16 cellular contexts compared by ENCODE assay signal in genomic region chr6:132364675-132365074, GRCh38. TPM values are rescaled to one million over a fixed set of nuclear protein-coding genes. Genes with fewer than 3 reads are reported as not detected.
DNase-seq lines count a peak whose midpoint lies in the region; ATAC-seq, FAIRE-seq and TF ChIP-seq lines count a peak whose summit lies in the region.
"Had no signal": no experiment of that assay in that cellular context is flagged by ENCODE, and none has a peak within 500 bp of the region (broad histone marks: within the 10 kb centered on the region; RNA-seq: fewer than 3 reads in every experiment).

No MANE protein-coding gene starts in this region.

- CTCF ChIA-PET in GM12878 (lab: Yijun Ruan, JAX), result interaction anchor here (1.0 to 1.6 kb wide), 3 partner anchors 10 to 120 kb away, joined by 3 to 5 read pairs (median 4); no protein-coding TSS in a partner anchor

- peaks cover 15% of the 10 kb centered on the region for H3K27me3 Mint-ChIP-seq in activated T-cell treated with anti-CD3 and anti-CD28 coated beads, Interleukin-2, amount 50 U/mL, for 4 hours (ENCODE audit: low read depth)

- H3K4me3 Mint-ChIP-seq in activated T-cell treated with anti-CD3 and anti-CD28 coated beads, Interleukin-2, amount 50 U/mL, for 4 hours, result no peak overlapping the region
- H3K4me3 Mint-ChIP-seq: CD14-positive monocyte had no signal

- H3K9me3 ChIP-seq in OCI-LY1 (ENCODE audit: low read length) (no peaks in the 10 kb centered on the region), GM12878 (replicated peaks; ENCODE audit: control insufficient read depth, insufficient read depth, low read length) (no peaks in the 10 kb centered on the region; the same call in 2 of the 3 replicates), smooth muscle cell (replicated peaks; ENCODE audit: low read depth) (no peaks in the 10 kb centered on the region)

- intact Hi-C loops in GM12878 (cut with micrococcal nuclease; ENCODE audit: unreplicated experiment), result loop anchor here (1.0 to 5.0 kb wide), 4 partner anchors 38 to 118 kb away; partner anchors contain the start of gene MOXD1

- peak overlapping the region; percentile 73 for H3K27ac ChIP-seq in OCI-LY1 (ENCODE audit: low read depth, low read length, poor library complexity, severe bottlenecking)
- no peak overlapping the region for H3K27ac ChIP-seq in GM12878 (ENCODE audit: control insufficient read depth, insufficient read depth)
- H3K27ac ChIP-seq in smooth muscle cell (ENCODE audit: low read depth), result peak overlapping the region; percentile 43

- SMC1A ChIA-PET in GM12878 (lab: Charles Lee; ENCODE audit: uncharacterized antibody, unreplicated experiment), result interaction anchor here (1.0 to 3.1 kb wide), 5 partner anchors 9 to 91 kb away, joined by 3 to 9 read pairs (median 5); no protein-coding TSS in a partner anchor

- no peaks in the 10 kb centered on the region for H3K79me2 ChIP-seq in OCI-LY1 (ENCODE audit: insufficient read depth, low read length)
- no peaks in the 10 kb centered on the region for H3K79me2 ChIP-seq in GM12878 (ENCODE audit: control insufficient read depth, insufficient read depth, low read length)
- no peaks in the 10 kb centered on the region for H3K79me2 ChIP-seq in smooth muscle cell (ENCODE audit: low read depth)

- TF ChIP-seq EP300 in GM12878 (IDR thresholded peaks at IDR 0.05; ENCODE audit: borderline replicate concordance in 1 of 2, control insufficient read depth in 1 of 2, low read depth in 2 of 2, low read length in 2 of 2), result no peak

- H3K4me3 ChIP-seq in OCI-LY1 (ENCODE audit: low read depth, low read length, poor library complexity, severe bottlenecking) (no peak overlapping the region), GM12878 (no peak overlapping the region), smooth muscle cell (no peak overlapping the region)

- H3K4me1 Mint-ChIP-seq in activated T-cell treated with anti-CD3 and anti-CD28 coated beads, Interleukin-2, amount 50 U/mL, for 4 hours (ENCODE audit: low read depth), result peaks cover 18% of the 10 kb centered on the region
- H3K4me1 Mint-ChIP-seq: CD14-positive monocyte had no signal

- peak; percentile 53 for FAIRE-seq in GM12892 (lab: Jason Lieb, UNC)
- FAIRE-seq in GM12878 (lab: Jason Lieb, UNC), result peak; percentile 13

- 0 out of 2 replicates have a peak, but pooled peaks cover 3% of the 10 kb centered on the region for H3F3A ChIP-seq in OCI-LY1 (ENCODE audit: insufficient read depth, low read length)
- H3F3A ChIP-seq in smooth muscle cell (ENCODE audit: low read depth), result peaks cover 10% of the 10 kb centered on the region

- DNase-seq in GM12892 (ENCODE audit: insufficient read length) (no peak), GM12878 (ENCODE audit: low read depth, low spot score) (no peak), smooth muscle cell (lab: John Stamatoyannopoulos, UW; ENCODE audit: unreplicated experiment) (no peak), HT-29 (ENCODE audit: low spot score) (no peak), RPMI8226 (no peak)
- no peak for DNase-seq in activated T-cell treated with anti-CD3 and anti-CD28 coated beads, Interleukin-2, amount 50 U/mL, for 4 hours
- DNase-seq: COR-L47, H7, IMR-90, NCI-H187 treated with DMSO at 0.1 percent for 48 hours, NCI-H446, Right ventricle myocardium superior had no signal

- H3K36me3 ChIP-seq in OCI-LY1 (ENCODE audit: insufficient read depth, low read length), result no peaks in the 10 kb centered on the region
- H3K36me3 ChIP-seq in GM12878 (ENCODE audit: control insufficient read depth in 2 of 2, insufficient read depth in 2 of 2, low read length in 1 of 2), result no peaks in the 10 kb centered on the region
- no peaks in the 10 kb centered on the region for H3K36me3 ChIP-seq in smooth muscle cell (ENCODE audit: low read depth)

- H3K4me1 ChIP-seq in OCI-LY1 (ENCODE audit: insufficient read depth, low read length, severe bottlenecking) (peaks cover 66% of the 10 kb centered on the region), GM12878 (ENCODE audit: control insufficient read depth, insufficient read depth, low read length) (peaks cover 17% of the 10 kb centered on the region; the same call in 1 of the 2 replicates), smooth muscle cell (ENCODE audit: low read depth) (peaks cover 4% of the 10 kb centered on the region)

- TF ChIP-seq POLR2A in GM12892 (IDR thresholded peaks at IDR 0.05; ENCODE audit: low read depth, low read length) (no peak), GM12878 (IDR thresholded peaks at IDR 0.05; ENCODE audit: low read depth, low read length) (no peak)

- H2AFZ ChIP-seq in OCI-LY1 (ENCODE audit: low read length), result no peak overlapping the region
- H2AFZ ChIP-seq in GM12878 (ENCODE audit: control insufficient read depth, low read depth, low read length), result no peak overlapping the region
- H2AFZ ChIP-seq in smooth muscle cell (ENCODE audit: low read depth), result no peak overlapping the region

- H3K9me3 Mint-ChIP-seq in activated T-cell treated with anti-CD3 and anti-CD28 coated beads, Interleukin-2, amount 50 U/mL, for 4 hours, result no peaks in the 10 kb centered on the region
- H3K9me3 Mint-ChIP-seq: CD14-positive monocyte had no signal

- H3K27me3 ChIP-seq in OCI-LY1 (ENCODE audit: insufficient read depth, low read length) (no peaks in the 10 kb centered on the region), GM12878 (replicated peaks in 1 of 2; ENCODE audit: control insufficient read depth in 2 of 2, insufficient read depth in 2 of 2, low read length in 1 of 2) (peaks cover 0 to 3% of the 10 kb centered on the region in 2 experiments; a peak in 2 of 4 replicates), smooth muscle cell (ENCODE audit: low read depth) (no peaks in the 10 kb centered on the region)

- no peaks in the 10 kb centered on the region for H3K9me2 ChIP-seq in OCI-LY1 (ENCODE audit: low read depth, low read length)

- BruUV-seq in GM12878 (replicated peaks; lab: Mats Ljungman, UMichigan), result no TSS peak

- no peak for TF ChIP-seq RAD21 in GM12878 (IDR thresholded peaks at IDR 0.05; ENCODE audit: insufficient read depth, low read depth, low read length)

- 92% methylated on average over 4 of the region's 4 CpGs for WGBS in GM12878 (ENCODE audit: insufficient coverage, insufficient replicate concordance, low lambda C conversion rate, missing lambda C conversion rate)
- 36% methylated on average over 4 of the region's 4 CpGs for WGBS in smooth muscle cell (ENCODE audit: low lambda C conversion rate)

- ATAC-seq in GM12878 (no peak), HG03135 (IDR thresholded peaks at IDR 0.05; ENCODE audit: unreplicated experiment) (no peak)
- ATAC-seq in activated T-cell treated with anti-CD3 and anti-CD28 coated beads, Interleukin-2, amount 50 U/mL, for 4 hours, result no peak
- ATAC-seq: Panc1 had no signal

- TF ChIP-seq CTCF in OCI-LY1 (IDR thresholded peaks at IDR 0.05; ENCODE audit: low read length) (no peak), GM12878 (IDR thresholded peaks at IDR 0.05 in 2 of 3, conservative IDR thresholded peaks at IDR 0.05 in 1 of 3; ENCODE audit: control insufficient read depth in 2 of 3, extremely low read depth in 1 of 3, insufficient read depth in 1 of 3, low read depth in 3 of 3, low read length in 3 of 3) (no peak), smooth muscle cell (IDR thresholded peaks at IDR 0.05; ENCODE audit: borderline replicate concordance, insufficient read depth, poor library complexity, severe bottlenecking) (no peak)

- in situ Hi-C loops in GM12878 (cut with MboI), result no loop called here

- H3K9ac ChIP-seq in OCI-LY1 (ENCODE audit: low read length), result no peak overlapping the region; the same call in 1 of the 2 replicates
- no peak overlapping the region for H3K9ac ChIP-seq in GM12878 (ENCODE audit: control insufficient read depth, insufficient read depth, low read length)
- no peak overlapping the region for H3K9ac ChIP-seq in smooth muscle cell (ENCODE audit: low read depth)

- no peaks in the 10 kb centered on the region for H3K36me3 Mint-ChIP-seq in activated T-cell treated with anti-CD3 and anti-CD28 coated beads, Interleukin-2, amount 50 U/mL, for 4 hours (ENCODE audit: insufficient read depth)
- H3K36me3 Mint-ChIP-seq: CD14-positive monocyte had no signal

- RAD21 ChIA-PET in GM12878 (lab: Charles Lee; ENCODE audit: unreplicated experiment), result interaction anchor here (0.6 to 1.2 kb wide), 2 partner anchors 13 to 40 kb away, joined by 3 read pairs; no protein-coding TSS in a partner anchor

- H4K20me1 ChIP-seq in OCI-LY1 (ENCODE audit: insufficient read depth, low read length), result no peaks in the 10 kb centered on the region
- H4K20me1 ChIP-seq in GM12878 (ENCODE audit: control insufficient read depth, insufficient read depth), result no peaks in the 10 kb centered on the region; the same call in 1 of the 2 replicates
- H4K20me1 ChIP-seq in smooth muscle cell (ENCODE audit: low read depth), result no peaks in the 10 kb centered on the region

- POLR2A ChIA-PET in GM12878 (lab: Charles Lee), result no interaction called here

- H3K4me2 ChIP-seq in OCI-LY1 (ENCODE audit: low read length), result 0 out of 2 replicates have a peak overlapping the region, but pooled peaks have one; percentile 43
- H3K4me2 ChIP-seq in GM12878 (ENCODE audit: control insufficient read depth, insufficient read depth), result no peak overlapping the region
- H3K4me2 ChIP-seq in smooth muscle cell, result peak overlapping the region; percentile 27

RNA-seq across cellular contexts. Expression of gene MOXD1, which starts 36.6 kb away (rescaled TPM):
- 4.3 TPM for polyA plus RNA-seq in GM12892 (2012; ENCODE audit: missing spikeins)
- 8.6 and 10.6 TPM in 2 replicates for total RNA-seq in GM12878 (2013; cell fraction: nucleolus; rRNA removed)
- total RNA-seq in GM12878 (2014; rRNA removed), result 0.56 and 0.87 TPM in 2 replicates
- total RNA-seq in GM12878 (2014; rRNA removed; fragmentation: Illumina TruSeq; extraction: Trizol), result 0.69 and 0.72 TPM in 2 replicates
- 0.87 and 1.3 TPM in 2 replicates for total RNA-seq in GM12878 (2021)
- 5.2 TPM for polyA plus RNA-seq in GM12878 (2011; ENCODE audit: low read depth)
- polyA plus RNA-seq in GM12878 (2011; rRNA removed), result 2.1 and 2.9 TPM in 2 replicates
- polyA plus RNA-seq in GM12878 (2011; cell fraction: cytosol; rRNA removed), result 1.2 and 1.5 TPM in 2 replicates
- 1.1 TPM in 2 replicates for polyA plus RNA-seq in GM12878 (2011; cell fraction: nucleus; rRNA removed)
- polyA plus RNA-seq in GM12878 (2012), result 4.6 and 5.1 TPM in 2 replicates
- 0.73 and 1.2 TPM in 2 replicates for polyA plus RNA-seq in GM12878 (2014; fragmentation: Illumina TruSeq; extraction: Trizol)
- under 1 TPM; 0.03 to 0.27 TPM for polyA plus RNA-seq in GM12878 (2014; fragmentation: Nextera tagmentation; extraction: Ambion mirVana)
- 0.65 and 0.88 TPM in 2 replicates for polyA plus RNA-seq in GM12878 (2014; rRNA removed)
- under 1 TPM; 0.34 to 0.40 TPM for polyA plus RNA-seq in GM12878 (2016; fragmentation: Nextera tagmentation; extraction: Ambion mirVana)
- polyA minus RNA-seq in GM12878 (2011; rRNA and poly(A)+ RNA removed), result 0.88 and 2.2 TPM in 2 replicates
- polyA minus RNA-seq in GM12878 (2011; cell fraction: cytosol; rRNA and poly(A)+ RNA removed), result 0.53 and 0.73 TPM in 2 replicates
- polyA minus RNA-seq in GM12878 (2011; cell fraction: nucleus; rRNA and poly(A)+ RNA removed), result 1.3 and 2.2 TPM in 2 replicates
- total RNA-seq in smooth muscle cell, result 12.4 and 17.1 TPM in 2 replicates
- polyA plus RNA-seq in smooth muscle cell, result 15.6 and 19.4 TPM in 2 replicates
- total RNA-seq in HT-29 (2014; rRNA removed; shearing (Covaris generic)), result not detected in 2 replicates
- total RNA-seq in activated T-cell treated with anti-CD3 and anti-CD28 coated beads, Interleukin-2, amount 50 U/mL, for 4 hours, result not detected
- polyA plus RNA-seq: CD14-positive monocyte had no signal
